30 cellular contexts compared by ENCODE assay signal in the genomic region with DNA sequence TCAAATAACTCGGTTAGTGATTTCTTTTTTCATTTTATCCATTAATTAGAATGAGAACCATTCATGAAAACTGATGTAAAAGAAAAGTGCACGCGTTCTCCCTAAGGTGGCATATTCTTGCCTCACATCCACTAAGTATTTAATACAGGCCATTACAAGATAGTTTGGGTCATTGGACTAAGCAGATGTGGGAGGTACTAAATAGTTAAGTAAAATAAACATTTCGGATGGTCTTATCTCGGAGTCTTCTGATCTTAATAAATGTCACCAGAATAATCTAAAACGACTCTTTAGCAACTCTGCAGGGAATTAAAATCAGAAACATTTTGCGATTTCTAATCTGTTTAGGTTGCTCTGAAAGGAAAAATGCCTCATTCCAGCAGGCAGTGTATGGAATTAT.
"Had no signal": no experiment of that assay in that cellular context is flagged by ENCODE, and none has a peak within 500 bp of the region (broad histone marks: within the 10 kb centered on the region; RNA-seq: fewer than 3 reads in every experiment).

No MANE protein-coding gene starts in this region.

- H3K4me3 ChIP-seq: adrenal gland, body of pancreas had no signal

- H3K27ac ChIP-seq: adrenal gland had no signal

- H3K4me1 ChIP-seq: adrenal gland had no signal

- FAIRE-seq: colon had no signal

- H3K27me3 ChIP-seq: adrenal gland, body of pancreas had no signal

- H3K36me3 ChIP-seq: adrenal gland had no signal

- DNase-seq: activated CD4-positive, alpha-beta memory T cell treated with anti-CD3 and anti-CD28 coated beads for 36 hours; activated CD4-positive, alpha-beta T cell treated with anti-CD3 and anti-CD28 coated beads for 36 hours; activated CD4-positive, alpha-beta T cell treated with anti-CD3 and anti-CD28 coated beads, Interleukin-2, amount 10 ng/mL, durations not matched to agents 24 days and 14 days; activated CD4-positive, CD25-positive, alpha-beta regulatory T cell; activated CD4-positive, CD25-positive, alpha-beta regulatory T cell treated with anti-CD3 and anti-CD28 coated beads, Interleukin-2, amount 50 U/mL, for 72 hours; activated CD8-positive, alpha-beta memory T cell treated with anti-CD3 and anti-CD28 coated beads, Interleukin-2, amount 10 ng/mL, durations not matched to agents 7 days and 5 days; activated CD8-positive, alpha-beta memory T cell treated with anti-CD3 and anti-CD28 coated beads, Interleukin-2, amount 50 U/mL, for 4 hours; activated CD8-positive, alpha-beta T cell treated with anti-CD3 and anti-CD28 coated beads, Interleukin-2, amount 10 ng/mL, durations not matched to agents 7 days and 5 days; activated effector memory CD4-positive, alpha-beta T cell treated with anti-CD3 and anti-CD28 coated beads, Interleukin-2, amount 50 U/mL, for 16 hours; activated naive CD4-positive, alpha-beta T cell treated with anti-CD3 and anti-CD28 coated beads for 36 hours; activated naive CD8-positive, alpha-beta T cell treated with anti-CD3 and anti-CD28 coated beads for 36 hours; activated naive CD8-positive, alpha-beta T cell treated with anti-CD3 and anti-CD28 coated beads, Interleukin-2, amount 50 U/mL, for 24 hours; activated T-cell treated with anti-CD3 and anti-CD28 coated beads, Interleukin-2, amount 50 U/mL, for 1 hour; activated T-cell treated with anti-CD3 and anti-CD28 coated beads, Interleukin-2, amount 50 U/mL, for 48 hours; adrenal gland; amygdala; aorta; body of pancreas; caudate nucleus; cortex of kidney; dermis blood vessel endothelial cell; effector CD4-positive, alpha-beta T cell; endodermal cell; foreskin fibroblast; head of caudate nucleus; T-helper 1 cell; T-helper 17 cell; T1000 had no signal

- H3K9me3 ChIP-seq: adrenal gland, body of pancreas had no signal

- ATAC-seq: activated CD4-positive, alpha-beta T cell treated with anti-CD3 and anti-CD28 coated beads for 36 hours; activated CD8-positive, alpha-beta memory T cell treated with anti-CD3 and anti-CD28 coated beads, Interleukin-2, amount 10 ng/mL, durations not matched to agents 7 days and 5 days; activated CD8-positive, alpha-beta T cell treated with anti-CD3 and anti-CD28 coated beads, Interleukin-2, amount 10 ng/mL, durations not matched to agents 7 days and 5 days; activated naive CD8-positive, alpha-beta T cell treated with anti-CD3 and anti-CD28 coated beads, Interleukin-2, amount 50 U/mL, for 24 hours; body of pancreas; esophagus mucosa; T-helper 17 cell had no signal
